In the genomic region with DNA sequence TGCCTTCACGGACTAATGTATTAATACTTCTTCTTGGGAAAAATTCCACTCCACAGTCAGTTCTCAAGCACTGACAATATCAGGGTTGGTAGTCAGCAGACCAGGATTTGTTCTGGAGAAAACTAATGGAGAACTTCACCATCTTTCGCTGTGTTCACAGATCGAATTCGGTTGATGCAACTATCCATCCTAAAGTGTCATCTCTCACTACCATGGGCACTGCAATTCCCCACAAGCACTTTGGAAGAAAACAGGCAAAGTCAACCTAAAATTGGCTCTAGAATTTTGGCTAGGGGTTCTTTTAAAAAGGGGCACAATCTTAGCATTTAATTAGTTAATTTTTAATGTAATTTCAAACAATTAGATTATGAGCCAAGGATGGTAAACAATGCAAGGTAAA, we compare ENCODE assay signal across 1 cellular context.
TF ChIP-seq lines count a peak whose summit lies in the region.

No MANE protein-coding gene starts in this region.

TF ChIP-seq in H1, 55 proteins besides CTCF, POLR2A, EP300 and RAD21 (continued from another document):
- TF ChIP-seq TBP (IDR thresholded peaks at IDR 0.05; ENCODE audit: low read depth, low read length) (no peak), KDM4A (IDR thresholded peaks at IDR 0.05; ENCODE audit: low read depth, low read length, severe bottlenecking) (no peak)
